7 cellular contexts compared by ENCODE assay signal in the genomic region with DNA sequence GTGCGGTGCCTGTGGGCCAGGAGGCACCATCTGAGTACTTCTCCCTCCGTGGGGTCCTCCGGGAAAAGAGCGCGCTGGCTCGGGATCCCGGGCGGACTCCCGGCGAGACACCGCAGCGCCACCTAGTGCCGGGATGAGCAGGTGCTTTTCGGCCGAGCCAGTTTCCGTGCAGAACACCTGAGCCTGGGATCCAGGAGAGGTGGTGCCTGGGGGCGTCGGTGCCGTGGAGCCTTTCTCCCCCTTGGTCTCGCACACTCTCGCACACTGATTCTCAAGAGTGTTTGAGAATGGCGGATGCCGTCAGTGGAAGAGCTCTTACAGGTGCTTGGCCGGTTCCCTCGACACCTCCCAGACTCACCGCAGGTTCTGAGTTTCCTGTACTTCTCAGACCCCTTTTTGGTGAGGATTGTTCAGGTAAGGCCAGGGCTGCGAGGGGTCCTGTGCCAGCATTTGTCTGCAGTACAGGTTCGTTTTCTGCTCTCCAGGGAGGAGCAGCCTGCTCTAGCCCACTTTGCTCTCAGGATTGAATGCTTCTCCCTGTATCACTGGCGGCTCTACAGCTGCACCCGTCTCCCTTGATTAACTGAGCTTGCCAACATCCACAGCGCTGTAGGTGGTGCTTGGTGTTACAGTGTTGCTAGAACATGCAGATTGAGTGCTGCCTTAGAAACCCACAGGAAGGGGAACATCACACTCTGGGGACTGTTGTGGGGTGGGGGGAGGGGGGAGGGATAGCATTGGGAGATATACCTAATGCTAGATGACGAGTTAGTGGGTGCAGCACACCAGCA. TPM values are rescaled to one million over a fixed set of nuclear protein-coding genes. Genes with fewer than 3 reads are reported as not detected.
A peak's percentile ranks its signal among the peaks of the same experiment; 100 is the strongest.
DNase-seq lines count a peak whose midpoint lies in the region; ATAC-seq and TF ChIP-seq lines count a peak whose summit lies in the region.

No MANE protein-coding gene starts in this region.

- no peak overlapping the region for H3K27ac Mint-ChIP-seq in activated T-helper 2 cell treated with anti-CD3 and anti-CD28 coated beads, Interferon-gamma antibody, Interleukin-2, Interleukin-4, amounts not matched to agents 10 μg/mL and 5 μg/mL and 100 μg/mL, durations not matched to agents 14 hours and 24 hours and 36 hours

- no peaks in the 10 kb centered on the region for H3K27me3 Mint-ChIP-seq in activated T-helper 2 cell treated with anti-CD3 and anti-CD28 coated beads, Interferon-gamma antibody, Interleukin-2, Interleukin-4, amounts not matched to agents 10 μg/mL and 5 μg/mL and 100 μg/mL, durations not matched to agents 14 hours and 24 hours and 36 hours (ENCODE audit: low read depth)

- DNase-seq in NCI-H345 (lab: John Stamatoyannopoulos, UW), result peak; percentile 75
- peak; percentile 24 for DNase-seq in activated T-helper 2 cell treated with anti-CD3 and anti-CD28 coated beads, Interferon-gamma antibody, Interleukin-2, Interleukin-4, amounts not matched to agents 10 μg/mL and 5 μg/mL and 100 μg/mL, durations not matched to agents 14 hours and 24 hours and 36 hours (ENCODE audit: low spot score)
- DNase-seq in head of caudate nucleus, result peak; percentile 50 to 89 (median 78)

- peaks cover 26% of the 10 kb centered on the region for H3K36me3 Mint-ChIP-seq in activated T-helper 2 cell treated with anti-CD3 and anti-CD28 coated beads, Interferon-gamma antibody, Interleukin-2, Interleukin-4, amounts not matched to agents 10 μg/mL and 5 μg/mL and 100 μg/mL, durations not matched to agents 14 hours and 24 hours and 36 hours (ENCODE audit: low read depth)

- H3K4me3 Mint-ChIP-seq in activated T-helper 2 cell treated with anti-CD3 and anti-CD28 coated beads, Interferon-gamma antibody, Interleukin-2, Interleukin-4, amounts not matched to agents 10 μg/mL and 5 μg/mL and 100 μg/mL, durations not matched to agents 14 hours and 24 hours and 36 hours (ENCODE audit: low read depth), result no peak overlapping the region

- H3K9me3 Mint-ChIP-seq in activated T-helper 2 cell treated with anti-CD3 and anti-CD28 coated beads, Interferon-gamma antibody, Interleukin-2, Interleukin-4, amounts not matched to agents 10 μg/mL and 5 μg/mL and 100 μg/mL, durations not matched to agents 14 hours and 24 hours and 36 hours, result no peaks in the 10 kb centered on the region

- no peak overlapping the region for H3K4me2 ChIP-seq in parathyroid adenoma (ENCODE audit: low read length)

- no peak overlapping the region for H3K9ac ChIP-seq in parathyroid adenoma

- no peaks in the 10 kb centered on the region for H3K9me3 ChIP-seq in parathyroid adenoma (ENCODE audit: control insufficient read depth, low read length)

- ATAC-seq in GM18502 (IDR thresholded peaks at IDR 0.05; ENCODE audit: poor library complexity, unreplicated experiment) (no peak), HG02885 (IDR thresholded peaks at IDR 0.05; ENCODE audit: poor library complexity, unreplicated experiment) (no peak)

- H3K4me1 Mint-ChIP-seq in activated T-helper 2 cell treated with anti-CD3 and anti-CD28 coated beads, Interferon-gamma antibody, Interleukin-2, Interleukin-4, amounts not matched to agents 10 μg/mL and 5 μg/mL and 100 μg/mL, durations not matched to agents 14 hours and 24 hours and 36 hours (ENCODE audit: low read depth), result peaks cover 6% of the 10 kb centered on the region

- peaks cover 19% of the 10 kb centered on the region for H3K79me2 ChIP-seq in parathyroid adenoma

- H3K4me3 ChIP-seq in parathyroid adenoma (ENCODE audit: low read depth, low read length), result no peak overlapping the region

- intact Hi-C loops in activated T-helper 2 cell treated with anti-CD3 and anti-CD28 coated beads, Interferon-gamma antibody, Interleukin-2, Interleukin-4, amounts not matched to agents 10 μg/mL and 5 μg/mL and 100 μg/mL, durations not matched to agents 14 hours and 24 hours and 36 hours (cut with micrococcal nuclease), result loop anchor here (10.0 kb wide), 1 partner anchor 420 kb away; the partner anchor contains the start of gene TEX19
- intact Hi-C loops in head of caudate nucleus (cut with DNase I), result no loop called here

- no peak overlapping the region for H3K27ac ChIP-seq in parathyroid adenoma

- peak overlapping the region; percentile 7 for H2AFZ ChIP-seq in parathyroid adenoma

- H3K4me1 ChIP-seq in parathyroid adenoma, result peaks cover 4% of the 10 kb centered on the region

- H3K27me3 ChIP-seq in parathyroid adenoma (ENCODE audit: control insufficient read depth, insufficient read depth, low read length), result no peaks in the 10 kb centered on the region

- TF ChIP-seq CTCF in GM12873 (IDR thresholded peaks at IDR 0.05; ENCODE audit: insufficient read depth, low read depth, low read length, missing control alignments) (peak; percentile 82), parathyroid adenoma (IDR thresholded peaks at IDR 0.05) (peak; percentile 88)

- H3K36me3 ChIP-seq in parathyroid adenoma (ENCODE audit: control insufficient read depth, insufficient read depth, low read length), result no peaks in the 10 kb centered on the region

RNA-seq across cellular contexts. Expression of gene TBCD, which starts 23.4 kb away (rescaled TPM):
- 120 and 125 TPM in 2 replicates for total RNA-seq in activated T-helper 2 cell treated with anti-CD3 and anti-CD28 coated beads, Interferon-gamma antibody, Interleukin-2, Interleukin-4, amounts not matched to agents 10 μg/mL and 5 μg/mL and 100 μg/mL, durations not matched to agents 14 hours and 24 hours and 36 hours

RNA-seq across cellular contexts. Expression of gene FN3K, which starts 39.8 kb away (rescaled TPM):
- 3.6 and 4.0 TPM in 2 replicates for total RNA-seq in activated T-helper 2 cell treated with anti-CD3 and anti-CD28 coated beads, Interferon-gamma antibody, Interleukin-2, Interleukin-4, amounts not matched to agents 10 μg/mL and 5 μg/mL and 100 μg/mL, durations not matched to agents 14 hours and 24 hours and 36 hours

RNA-seq across cellular contexts. Expression of gene FN3KRP, which starts 58.7 kb away (rescaled TPM):
- total RNA-seq in activated T-helper 2 cell treated with anti-CD3 and anti-CD28 coated beads, Interferon-gamma antibody, Interleukin-2, Interleukin-4, amounts not matched to agents 10 μg/mL and 5 μg/mL and 100 μg/mL, durations not matched to agents 14 hours and 24 hours and 36 hours, result 39.6 and 42.3 TPM in 2 replicates

Comparison
In these comparisons a context has a peak if more than half of its experiments do, and no peak if none do; other contexts are left out.
1. DNase-seq: peak in every context shown above with its lines; median percentile 78 in head of caudate nucleus; 75 in NCI-H345; 24 in activated T-helper 2 cell treated with anti-CD3 and anti-CD28 coated beads, Interferon-gamma antibody, Interleukin-2, Interleukin-4, amounts not matched to agents 10 μg/mL and 5 μg/mL and 100 μg/mL, durations not matched to agents 14 hours and 24 hours and 36 hours.